In the genomic region with DNA sequence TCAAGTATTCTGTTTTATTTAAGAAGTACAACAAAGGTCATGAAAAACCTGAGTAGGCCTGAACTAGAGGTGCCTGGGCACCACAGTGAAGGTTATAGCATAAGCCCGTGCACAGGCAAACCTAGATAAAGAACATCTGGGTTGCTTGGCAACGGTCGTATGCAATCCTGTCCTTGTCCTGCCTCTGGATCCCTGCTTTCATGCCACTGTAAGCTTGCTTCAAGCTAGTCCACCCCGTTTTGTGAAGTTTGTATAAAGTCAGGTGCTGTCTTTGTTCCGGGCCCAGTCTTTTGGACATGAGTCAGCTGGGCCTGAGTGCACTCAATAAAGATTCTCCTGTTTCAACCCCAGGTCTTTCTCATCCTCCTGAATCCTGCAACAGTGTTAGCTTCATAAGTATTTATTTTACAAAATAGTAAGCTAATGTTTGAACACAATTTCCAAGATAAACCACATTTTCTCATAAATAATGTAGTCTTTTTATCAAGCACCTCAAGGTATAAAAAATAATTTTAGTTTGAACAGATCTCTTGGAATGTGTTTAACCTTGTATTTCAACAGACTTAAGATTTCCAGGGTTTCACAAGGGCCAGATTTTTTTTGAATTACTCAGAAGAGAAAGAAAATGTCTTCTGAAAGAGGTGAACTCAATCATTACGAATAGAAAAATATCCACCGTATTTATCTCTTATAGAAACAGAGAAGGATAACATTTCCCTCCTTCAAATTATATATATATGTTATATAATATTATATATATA, we compare ENCODE assay signal across 1 cellular context.
TF ChIP-seq lines count a peak whose summit lies in the region.

No MANE protein-coding gene starts in this region.

TF ChIP-seq in WTC11, 78 proteins besides CTCF, POLR2A, EP300 and RAD21 (continued from another document):
- no peak for TF ChIP-seq RELA (CRISPR knock-in tag; IDR thresholded peaks at IDR 0.05; ENCODE audit: borderline replicate concordance)
- no peak for TF ChIP-seq NFE2L1 (CRISPR knock-in tag; IDR thresholded peaks at IDR 0.05)
- no peak for TF ChIP-seq GTF2I (CRISPR knock-in tag; conservative IDR thresholded peaks at IDR 0.05)
- no peak for TF ChIP-seq ZNF121 (CRISPR knock-in tag; IDR thresholded peaks at IDR 0.05)
- TF ChIP-seq GABPB1 (CRISPR knock-in tag; IDR thresholded peaks at IDR 0.05): no peak
- no peak for TF ChIP-seq ZBTB21 (CRISPR knock-in tag; IDR thresholded peaks at IDR 0.05; ENCODE audit: borderline replicate concordance)
